23 cellular contexts compared by ENCODE assay signal in genomic region chr1:20120796-20121195, GRCh38. TPM values are rescaled to one million over a fixed set of nuclear protein-coding genes. Genes with fewer than 3 reads are reported as not detected.
DNase-seq lines count a peak whose midpoint lies in the region; ATAC-seq and TF ChIP-seq lines count a peak whose summit lies in the region.
"Had no signal": no experiment of that assay in that cellular context is flagged by ENCODE, and none has a peak within 500 bp of the region (broad histone marks: within the 10 kb centered on the region; RNA-seq: fewer than 3 reads in every experiment).

No MANE protein-coding gene starts in this region.

- H3K4me1 Mint-ChIP-seq in CD14-positive monocyte (peaks cover 23% of the 10 kb centered on the region), naive B cell (peaks cover 42 to 85% (median 74%) of the 10 kb centered on the region in 3 donors), chondrocyte (ENCODE audit: low read depth) (peaks cover 4% of the 10 kb centered on the region)
- H3K4me1 Mint-ChIP-seq in stimulated activated memory B cell treated with anti-CD40 and anti-IgM and Interleukin-4, amounts not matched to agents 10 μg/mL and 1 μg/mL and 100 μg/mL, for 72 hours, result peaks cover 66% of the 10 kb centered on the region
- H3K4me1 Mint-ChIP-seq in activated naive CD4-positive, alpha-beta T cell treated with anti-CD3 and anti-CD28 coated beads for 36 hours (ENCODE audit: low read depth), result no peaks in the 10 kb centered on the region

- intact Hi-C loops in CD14-positive monocyte (cut with micrococcal nuclease) (no loop called here), posterior vena cava (cut with DNase I) (no loop called here)
- intact Hi-C loops in activated naive CD4-positive, alpha-beta T cell treated with anti-CD3 and anti-CD28 coated beads for 36 hours (cut with micrococcal nuclease), result no loop called here

- H3K27me3 Mint-ChIP-seq in CD14-positive monocyte (ENCODE audit: low read depth in 3 of 3) (peaks cover 3 to 15% (median 14%) of the 10 kb centered on the region in 3 donors), naive B cell (no peaks in the 10 kb centered on the region), chondrocyte (ENCODE audit: low read depth) (peaks cover 34% of the 10 kb centered on the region)
- H3K27me3 Mint-ChIP-seq in stimulated activated memory B cell treated with anti-CD40 and anti-IgM and Interleukin-4, amounts not matched to agents 10 μg/mL and 1 μg/mL and 100 μg/mL, for 72 hours, result no peaks in the 10 kb centered on the region
- H3K27me3 Mint-ChIP-seq in activated naive CD4-positive, alpha-beta T cell treated with anti-CD3 and anti-CD28 coated beads for 36 hours (ENCODE audit: low read depth), result peaks cover 4% of the 10 kb centered on the region

- ATAC-seq in naive B cell (ENCODE audit: low read depth in 2 of 2) (no peak), HG03520 (IDR thresholded peaks at IDR 0.05; ENCODE audit: unreplicated experiment) (no peak)
- no peak for ATAC-seq in stimulated activated memory B cell treated with anti-CD40 and anti-IgM and Interleukin-4, amounts not matched to agents 10 μg/mL and 1 μg/mL and 100 μg/mL, for 72 hours
- ATAC-seq: A549; CD8-positive, alpha-beta T cell had no signal

- TF ChIP-seq CTCF in CD14-positive monocyte (IDR thresholded peaks at IDR 0.05), result no peak
- no peak for TF ChIP-seq CTCF in chondrocyte (IDR thresholded peaks at IDR 0.05)

- peaks cover 0 to 1% (median 0%) of the 10 kb centered on the region in 7 donors for H3K9me3 Mint-ChIP-seq in CD14-positive monocyte
- H3K9me3 Mint-ChIP-seq in naive B cell, result peaks cover 0 to 1% (median 0%) of the 10 kb centered on the region in 7 donors
- H3K9me3 Mint-ChIP-seq in stimulated activated memory B cell treated with anti-CD40 and anti-IgM and Interleukin-4, amounts not matched to agents 10 μg/mL and 1 μg/mL and 100 μg/mL, for 72 hours, result no peaks in the 10 kb centered on the region
- no peaks in the 10 kb centered on the region for H3K9me3 Mint-ChIP-seq in activated naive CD4-positive, alpha-beta T cell treated with anti-CD3 and anti-CD28 coated beads for 36 hours
- H3K9me3 Mint-ChIP-seq in chondrocyte (ENCODE audit: low read depth), result no peaks in the 10 kb centered on the region
- H3K9me3 Mint-ChIP-seq: CD4-positive, CD25-positive, alpha-beta regulatory T cell; CD8-positive, alpha-beta T cell had no signal

- H3K27ac Mint-ChIP-seq in CD14-positive monocyte (no peak overlapping the region), naive B cell (peak overlapping the region in 5 of 6 donors; percentile 15 to 57 (median 31)), chondrocyte (ENCODE audit: unreplicated experiment) (no peak overlapping the region)
- peak overlapping the region; percentile 72 for H3K27ac Mint-ChIP-seq in stimulated activated memory B cell treated with anti-CD40 and anti-IgM and Interleukin-4, amounts not matched to agents 10 μg/mL and 1 μg/mL and 100 μg/mL, for 72 hours
- no peak overlapping the region for H3K27ac Mint-ChIP-seq in activated naive CD4-positive, alpha-beta T cell treated with anti-CD3 and anti-CD28 coated beads for 36 hours
- H3K27ac Mint-ChIP-seq: CD4-positive, CD25-positive, alpha-beta regulatory T cell; CD8-positive, alpha-beta T cell had no signal

- no peaks in the 10 kb centered on the region for H3K36me3 Mint-ChIP-seq in CD14-positive monocyte
- no peaks in the 10 kb centered on the region for H3K36me3 Mint-ChIP-seq in naive B cell
- no peaks in the 10 kb centered on the region for H3K36me3 Mint-ChIP-seq in stimulated activated memory B cell treated with anti-CD40 and anti-IgM and Interleukin-4, amounts not matched to agents 10 μg/mL and 1 μg/mL and 100 μg/mL, for 72 hours
- no peaks in the 10 kb centered on the region for H3K36me3 Mint-ChIP-seq in activated naive CD4-positive, alpha-beta T cell treated with anti-CD3 and anti-CD28 coated beads for 36 hours (ENCODE audit: low read depth)
- no peaks in the 10 kb centered on the region for H3K36me3 Mint-ChIP-seq in chondrocyte (ENCODE audit: low read depth)
- H3K36me3 Mint-ChIP-seq: CD4-positive, CD25-positive, alpha-beta regulatory T cell; CD8-positive, alpha-beta T cell had no signal

- CTCF ChIA-PET in activated naive CD4-positive, alpha-beta T cell treated with anti-CD3 and anti-CD28 coated beads for 36 hours (lab: Charles Lee), result no interaction called here

- no peak overlapping the region for H3K4me3 Mint-ChIP-seq in CD14-positive monocyte
- H3K4me3 Mint-ChIP-seq in naive B cell, result peak overlapping the region in 4 of 8 donors; percentile 55 to 76 (median 68)
- no peak overlapping the region for H3K4me3 Mint-ChIP-seq in stimulated activated memory B cell treated with anti-CD40 and anti-IgM and Interleukin-4, amounts not matched to agents 10 μg/mL and 1 μg/mL and 100 μg/mL, for 72 hours
- no peak overlapping the region for H3K4me3 Mint-ChIP-seq in activated naive CD4-positive, alpha-beta T cell treated with anti-CD3 and anti-CD28 coated beads for 36 hours
- no peak overlapping the region for H3K4me3 Mint-ChIP-seq in chondrocyte (ENCODE audit: unreplicated experiment)
- H3K4me3 Mint-ChIP-seq: CD4-positive, CD25-positive, alpha-beta regulatory T cell; CD8-positive, alpha-beta T cell had no signal

- DNase-seq in CD14-positive monocyte (ENCODE audit: low spot score) (peak; percentile 28), naive B cell (no peak), posterior vena cava (ENCODE audit: low spot score) (peak; percentile 55), dedifferentiated amniotic fluid mesenchymal stem cell (ENCODE audit: extremely low spot score) (no peak), chondrocyte (ENCODE audit: low spot score) (no peak)
- DNase-seq in activated naive CD4-positive, alpha-beta T cell treated with anti-CD3 and anti-CD28 coated beads for 36 hours, result no peak
- DNase-seq: 8988T; ACHN; AML-193; C1 segment of cervical spinal cord; Caco-2; CD4-positive, CD25-positive, alpha-beta regulatory T cell; CD8-positive, alpha-beta T cell; DMS153; DND-41; GM23248; H7; HCEC 1CT had no signal

RNA-seq across cellular contexts. Expression of gene PLA2G2D, which starts 1.5 kb away (rescaled TPM):
- under 1 TPM in 1 of 2 donors, not detected in 1; 0.08 TPM for polyA plus RNA-seq in CD14-positive monocyte
- 1 to 10 TPM; 3.2 to 5.1 (median 4.0) TPM for polyA plus RNA-seq in naive B cell (ENCODE audit: low read depth in 6 of 6)
- total RNA-seq in posterior vena cava, result not detected
- under 1 TPM; 0.19 to 0.35 TPM for total RNA-seq in activated naive CD4-positive, alpha-beta T cell treated with anti-CD3 and anti-CD28 coated beads for 36 hours
- not detected in 3 replicates for total RNA-seq in chondrocyte
- total RNA-seq: Caco-2; CD4-positive, CD25-positive, alpha-beta regulatory T cell; CD8-positive, alpha-beta T cell; GM23248; H1; H7 had no signal
- polyA plus RNA-seq: A549; BJ; CD4-positive, CD25-positive, alpha-beta regulatory T cell; GM23248; H1 had no signal

RNA-seq across cellular contexts. Expression of gene PLA2G2F, which starts 18.3 kb away (rescaled TPM):
- polyA plus RNA-seq in CD14-positive monocyte (not detected), naive B cell (ENCODE audit: low read depth in 6 of 6) (not detected)
- total RNA-seq in posterior vena cava (not detected), chondrocyte (not detected in 3 replicates)
- not detected for total RNA-seq in activated naive CD4-positive, alpha-beta T cell treated with anti-CD3 and anti-CD28 coated beads for 36 hours
- total RNA-seq: Caco-2; CD4-positive, CD25-positive, alpha-beta regulatory T cell; CD8-positive, alpha-beta T cell; GM23248; H1; H7 had no signal
- polyA plus RNA-seq: A549; BJ; CD4-positive, CD25-positive, alpha-beta regulatory T cell; GM23248; H1 had no signal

RNA-seq across cellular contexts. Expression of gene PLA2G5, which starts 50.8 kb away (rescaled TPM):
- polyA plus RNA-seq in CD14-positive monocyte, result not detected
- not detected for polyA plus RNA-seq in naive B cell (ENCODE audit: low read depth in 6 of 6)
- 1 to 10 TPM; 6.7 to 9.8 TPM for total RNA-seq in posterior vena cava
- total RNA-seq in activated naive CD4-positive, alpha-beta T cell treated with anti-CD3 and anti-CD28 coated beads for 36 hours, result not detected
- total RNA-seq in chondrocyte, result not detected in 3 replicates
- total RNA-seq: Caco-2; CD4-positive, CD25-positive, alpha-beta regulatory T cell; CD8-positive, alpha-beta T cell; GM23248; H1 had no signal
- polyA plus RNA-seq: A549; BJ; CD4-positive, CD25-positive, alpha-beta regulatory T cell had no signal

Comparison
In these comparisons a context has a peak if more than half of its experiments do, and no peak if none do; other contexts are left out.
1. DNase-seq: peak in CD14-positive monocyte (single experiment) and posterior vena cava (single experiment); none in naive B cell (single experiment), dedifferentiated amniotic fluid mesenchymal stem cell (single experiment), activated naive CD4-positive, alpha-beta T cell treated with anti-CD3 and anti-CD28 coated beads for 36 hours (single experiment) and chondrocyte (single experiment).
2. H3K27ac Mint-ChIP-seq: peak in naive B cell (5 of 6) and stimulated activated memory B cell treated with anti-CD40 and anti-IgM and Interleukin-4, amounts not matched to agents 10 μg/mL and 1 μg/mL and 100 μg/mL, for 72 hours (single experiment); none in CD14-positive monocyte (0 of 7), activated naive CD4-positive, alpha-beta T cell treated with anti-CD3 and anti-CD28 coated beads for 36 hours (single experiment) and chondrocyte (single experiment).